ENCODE assay signal across 1 cellular context in genomic region chr7:144497296-144497695, GRCh38.
TF ChIP-seq lines count a peak whose summit lies in the region.

No MANE protein-coding gene starts in this region.

TF ChIP-seq in SK-N-SH, 30 proteins besides CTCF, POLR2A, EP300 and RAD21:
- TF ChIP-seq ZBTB33 (IDR thresholded peaks at IDR 0.05; ENCODE audit: borderline replicate concordance, low read depth) = no peak
- no peak for TF ChIP-seq FOSL2 (IDR thresholded peaks at IDR 0.05; ENCODE audit: borderline replicate concordance, low read depth)
- TF ChIP-seq REST (IDR thresholded peaks at IDR 0.05; ENCODE audit: low read depth, low read length) = no peak
- TF ChIP-seq SMC3 (IDR thresholded peaks at IDR 0.05; ENCODE audit: low read depth, low read length) = no peak
